16 cellular contexts compared by ENCODE assay signal in genomic region chr12:70598467-70599194, GRCh38. TPM values are rescaled to one million over a fixed set of nuclear protein-coding genes. Genes with fewer than 3 reads are reported as not detected.
DNase-seq lines count a peak whose midpoint lies in the region; ATAC-seq, FAIRE-seq and TF ChIP-seq lines count a peak whose summit lies in the region.
"Had no signal": no experiment of that assay in that cellular context is flagged by ENCODE, and none has a peak within 500 bp of the region (broad histone marks: within the 10 kb centered on the region; RNA-seq: fewer than 3 reads in every experiment).

No MANE protein-coding gene starts in this region.

- H3K4me3 ChIP-seq in H1 (ENCODE audit: extremely low read depth in 1 of 4, insufficient read depth in 2 of 4, low read depth in 3 of 4, low read length in 4 of 4): no peak overlapping the region
- H3K4me3 ChIP-seq: PC-9 had no signal

- H3K79me1 ChIP-seq in H1 (ENCODE audit: low read depth, low read length): no peaks in the 10 kb centered on the region

- H3K36me3 ChIP-seq in H1 (ENCODE audit: control insufficient read depth in 2 of 4, insufficient read depth in 4 of 4, low read length in 3 of 4): no peaks in the 10 kb centered on the region

- POLR2A ChIA-PET in H1 (lab: Charles Lee; ENCODE audit: partially characterized antibody): no interaction called here

- H2AK5ac ChIP-seq in H1 (ENCODE audit: low read depth, low read length): no peak overlapping the region

- H3K27me3 ChIP-seq in H1 (replicated peaks in 1 of 4; ENCODE audit: control insufficient read depth in 3 of 4, extremely low read depth in 1 of 4, insufficient read depth in 3 of 4, low read length in 3 of 4): no peaks in the 10 kb centered on the region
- H3K27me3 ChIP-seq: BE2C had no signal

- no peak overlapping the region for H2BK120ac ChIP-seq in H1 (replicated peaks; ENCODE audit: low read depth, low read length)

- no peak for FAIRE-seq in H1 (lab: Jason Lieb, UNC)

- no peaks in the 10 kb centered on the region for H3K23me2 ChIP-seq in H1 (ENCODE audit: low read depth, low read length)

- no peak overlapping the region for H3K14ac ChIP-seq in H1 (ENCODE audit: insufficient read length)

- H4K5ac ChIP-seq in H1 (ENCODE audit: insufficient read length, low read depth, low read length): no peak overlapping the region

- no peak overlapping the region for H4K91ac ChIP-seq in H1 (replicated peaks; ENCODE audit: insufficient read length, low read length)

- H3K4me1 ChIP-seq in H1 (replicated peaks in 1 of 4; ENCODE audit: control insufficient read depth in 3 of 4, insufficient read depth in 4 of 4, low read length in 3 of 4): no peaks in the 10 kb centered on the region
- H3K4me1 ChIP-seq: BE2C had no signal

- no peak for TF ChIP-seq POLR2A in H1 (IDR thresholded peaks at IDR 0.05; ENCODE audit: control extremely low read depth in 1 of 2, low read depth in 2 of 2, low read length in 2 of 2)

- no peak overlapping the region for H2BK15ac ChIP-seq in H1 (ENCODE audit: low read length)

- H4K8ac ChIP-seq in H1 (ENCODE audit: extremely low read depth, insufficient read depth, low read length): no peak overlapping the region

- no peak for TF ChIP-seq RAD21 in H1 (IDR thresholded peaks at IDR 0.05 in 1 of 2, conservative IDR thresholded peaks at IDR 0.05 in 1 of 2; ENCODE audit: low read depth in 2 of 2, low read length in 2 of 2)

- H3K23ac ChIP-seq in H1 (ENCODE audit: insufficient read length): no peak overlapping the region

- no peak overlapping the region for H3K4ac ChIP-seq in H1 (replicated peaks; ENCODE audit: insufficient read length, low read depth, low read length)

- no peak overlapping the region for H3K9ac ChIP-seq in H1 (replicated peaks in 1 of 4; ENCODE audit: extremely low read depth in 1 of 4, low read depth in 3 of 4, low read length in 3 of 4)

- no peak for TF ChIP-seq CTCF in H1 (IDR thresholded peaks at IDR 0.05; ENCODE audit: control extremely low read depth in 1 of 3, insufficient read depth in 1 of 3, low read depth in 1 of 3, low read length in 3 of 3)

- no peak overlapping the region for H3K18ac ChIP-seq in H1 (ENCODE audit: extremely low read depth, low read length)

- no peaks in the 10 kb centered on the region for H3K79me2 ChIP-seq in H1 (ENCODE audit: control insufficient read depth in 1 of 2, insufficient read depth in 2 of 2, low read length in 2 of 2)

- no peak overlapping the region for H3K27ac ChIP-seq in H1 (ENCODE audit: low read depth, low read length)
- H3K27ac ChIP-seq: PC-9 had no signal

- CTCF ChIA-PET in H1 (lab: Charles Lee; ENCODE audit: partially characterized antibody): interaction anchor here (0.6 to 2.5 kb wide), 3 partner anchors 8 to 1193 kb away, joined by 3 to 12 read pairs (median 3); no protein-coding TSS in a partner anchor

- ATAC-seq in GM18909 (IDR thresholded peaks at IDR 0.05; ENCODE audit: poor library complexity, unreplicated experiment) (no peak), GM21423 (IDR thresholded peaks at IDR 0.05; ENCODE audit: unreplicated experiment) (no peak)
- ATAC-seq: activated CD4-positive, CD25-positive, alpha-beta regulatory T cell treated with anti-CD3 and anti-CD28 coated beads, Interleukin-2, amount 50 U/mL, for 24 hours; stimulated activated naive B cell treated with anti-CD40 and anti-IgM and Interleukin-4, amounts not matched to agents 10 μg/mL and 1 μg/mL and 100 μg/mL, for 72 hours had no signal

- no peak overlapping the region for H2BK20ac ChIP-seq in H1 (ENCODE audit: low read length)

- WGBS in H1 (ENCODE audit: extremely low coverage in 1 of 2, insufficient coverage in 1 of 2, insufficient read length in 1 of 2, insufficient replicate concordance in 2 of 2, low coverage in 1 of 2, low lambda C conversion rate in 2 of 2, missing lambda C conversion rate in 1 of 2), 2 experiments: 88% methylated on average over 4 of the region's 4 CpGs; no CpG with 5 or more reads in 1 of the 2 experiments

- no peak overlapping the region for H3K56ac ChIP-seq in H1 (replicated peaks; ENCODE audit: insufficient read length, low read depth, low read length)

- H2AFZ ChIP-seq in H1 (ENCODE audit: low read length): no peak overlapping the region
- H2AFZ ChIP-seq: PC-9 had no signal

- no peak overlapping the region for H2BK12ac ChIP-seq in H1 (ENCODE audit: low read depth, low read length)

- DNase-seq in DMS53 (lab: John Stamatoyannopoulos, UW) (peak; percentile 83), NCI-H345 treated with DMSO at 0.1 percent for 48 hours (lab: John Stamatoyannopoulos, UW; ENCODE audit: unreplicated experiment) (peak; percentile 87), H1 (ENCODE audit: low read depth in 1 of 2, low spot score in 2 of 2) (no peak), midbrain (lab: John Stamatoyannopoulos, UW) (peak; percentile 46), occipital lobe (lab: John Stamatoyannopoulos, UW) (no peak)
- no peak for DNase-seq in stimulated activated naive CD4-positive, alpha-beta T cell treated with Interleukin-2 at 50 U/mL for 16 hours (lab: John Stamatoyannopoulos, UW)
- DNase-seq: BE2C; EL; KBM-7; PC-9; stimulated activated CD4-positive, alpha-beta T cell treated with anti-CD3 and anti-CD28 coated beads, Interleukin-4, amount 100 ng/mL, for 24 hours; stimulated activated naive B cell treated with anti-CD40 and anti-IgM and Interleukin-4, amounts not matched to agents 10 μg/mL and 1 μg/mL and 100 μg/mL, for 72 hours; T-helper 1 cell had no signal

- no peak for TF ChIP-seq EP300 in H1 (IDR thresholded peaks at IDR 0.05; ENCODE audit: borderline replicate concordance in 1 of 2, low read depth in 2 of 2, low read length in 2 of 2)

- H3K4me2 ChIP-seq in H1 (ENCODE audit: insufficient read depth in 1 of 2, low read depth in 2 of 2, low read length in 2 of 2): no peak overlapping the region
- H3K4me2 ChIP-seq: PC-9 had no signal

- no peak overlapping the region for H2BK5ac ChIP-seq in H1 (ENCODE audit: low read depth, low read length)

- H4K20me1 ChIP-seq in H1 (replicated peaks in 1 of 2; ENCODE audit: control insufficient read depth in 1 of 2, insufficient read depth in 2 of 2, low read length in 2 of 2): no peaks in the 10 kb centered on the region

- H3K9me3 ChIP-seq in H1 (ENCODE audit: insufficient read depth in 2 of 2, low read depth in 1 of 2, low read length in 1 of 2): no peaks in the 10 kb centered on the region
- H3K9me3 ChIP-seq: BE2C had no signal

TF ChIP-seq in H1, 55 proteins besides CTCF, POLR2A, EP300 and RAD21:
- peak; percentile 5; the same call in 1 of the 2 replicates for TF ChIP-seq MAFK (IDR thresholded peaks at IDR 0.05; ENCODE audit: low read depth, low read length)
- TF ChIP-seq NRF1 (IDR thresholded peaks at IDR 0.05; ENCODE audit: low read depth, low read length): no peak
- TF ChIP-seq RNF2 (IDR thresholded peaks at IDR 0.05; ENCODE audit: borderline replicate concordance, low read depth, low read length, missing control alignments, poor library complexity, severe bottlenecking): no peak
- TF ChIP-seq PHF8 (conservative IDR thresholded peaks at IDR 0.05; ENCODE audit: low read depth, low read length): no peak

RNA-seq across cellular contexts. Expression of gene PTPRB, which starts 38.6 kb away (rescaled TPM):
- total RNA-seq in H1 (2021; fragmentation: NEBNext Ultra II Directional; extraction: Animal tissue kit (Norgen Biotek cat#: 25700)): 0.58 and 1.1 TPM in 2 replicates
- 0.14 and 0.36 TPM in 2 replicates for polyA plus RNA-seq in H1 (2011; rRNA removed)
- polyA plus RNA-seq in H1 (2011; cell fraction: cytosol; rRNA removed): 0.31 TPM
- 0.44 TPM for polyA plus RNA-seq in H1 (2011; cell fraction: nucleus; rRNA removed)
- 0.62 to 0.74 TPM (median 0.69 TPM) in 4 replicates for polyA plus RNA-seq in H1 (2012, experiment 1 of 2)
- polyA plus RNA-seq in H1 (2012, experiment 2 of 2): 0.18 TPM
- 1.7 TPM for polyA plus RNA-seq in H1 (2013, experiment 1 of 2)
- polyA plus RNA-seq in H1 (2013, experiment 2 of 2): 1.7 TPM
- polyA minus RNA-seq in H1 (2011; rRNA and poly(A)+ RNA removed): 0.98 and 2.0 TPM in 2 replicates
- polyA minus RNA-seq in H1 (2011; cell fraction: cytosol; rRNA and poly(A)+ RNA removed): 0.44 TPM
- 1.00 TPM for polyA minus RNA-seq in H1 (2011; cell fraction: nucleus; rRNA and poly(A)+ RNA removed)
- 8.7 TPM for total RNA-seq in occipital lobe

Comparison
In these comparisons a context has a peak if more than half of its experiments do, and no peak if none do; other contexts are left out.
1. DNase-seq: peak in DMS53 (single experiment), NCI-H345 treated with DMSO at 0.1 percent for 48 hours (single experiment) and midbrain (single experiment); none in H1 (0 of 2), stimulated activated naive CD4-positive, alpha-beta T cell treated with Interleukin-2 at 50 U/mL for 16 hours (single experiment) and occipital lobe (single experiment).